8 cellular contexts compared by ENCODE assay signal in genomic region chr11:117315285-117316196, GRCh38. TPM values are rescaled to one million over a fixed set of nuclear protein-coding genes. Genes with fewer than 3 reads are reported as not detected.
DNase-seq lines count a peak whose midpoint lies in the region; TF ChIP-seq lines count a peak whose summit lies in the region.

No MANE protein-coding gene starts in this region.

- peaks cover 4 to 13% of the 10 kb centered on the region in 2 donors for H3K4me1 ChIP-seq in esophagus (ENCODE audit: control insufficient read depth in 2 of 2, insufficient read depth in 2 of 2, low read length in 1 of 2)

- H4K20me1 ChIP-seq in neural cell (ENCODE audit: insufficient read depth) = no peaks in the 10 kb centered on the region

- peak overlapping the region; percentile 45 for H3K4me2 ChIP-seq in neural cell (ENCODE audit: low read length)

- H3K27ac ChIP-seq in VCaP (peak overlapping the region; percentile 79), esophagus (ENCODE audit: low read depth in 2 of 2, low read length in 1 of 2) (peak overlapping the region; percentile 27 to 31), neural cell (ENCODE audit: low read length) (peak overlapping the region; percentile 8)

- WGBS in esophagus, 2 donors = 3 to 4% methylated on average over 43 to 62 of the region's 62 CpGs

- H3K79me2 ChIP-seq in neural cell (replicated peaks; ENCODE audit: insufficient read depth, low read length) = no peaks in the 10 kb centered on the region

- TF ChIP-seq EP300 in neural cell (conservative IDR thresholded peaks at IDR 0.05; ENCODE audit: poor library complexity, severe bottlenecking) = no peak

- no peaks in the 10 kb centered on the region for H3K9me3 ChIP-seq in esophagus (ENCODE audit: control insufficient read depth in 2 of 2, insufficient read depth in 1 of 2, low read depth in 1 of 2, low read length in 1 of 2)
- no peaks in the 10 kb centered on the region for H3K9me3 ChIP-seq in neural cell (ENCODE audit: low read length)

- H3K27me3 ChIP-seq in esophagus (ENCODE audit: control insufficient read depth in 1 of 2, insufficient read depth in 2 of 2, low read length in 2 of 2) (no peaks in the 10 kb centered on the region), neural cell (ENCODE audit: insufficient read depth, low read depth, low read length) (no peaks in the 10 kb centered on the region)

- H3F3A ChIP-seq in neural cell (ENCODE audit: insufficient read depth, low read length, poor library complexity, severe bottlenecking) = no peaks in the 10 kb centered on the region

- H2AFZ ChIP-seq in neural cell (ENCODE audit: low read depth, low read length) = peak overlapping the region; percentile 91

- H3K9ac ChIP-seq in neural cell (ENCODE audit: low read length) = peak overlapping the region; percentile 79

- TF ChIP-seq CTCF in GM20000 (IDR thresholded peaks at IDR 0.05; ENCODE audit: extremely low read depth, missing control alignments) (no peak), VCaP (conservative IDR thresholded peaks at IDR 0.05) (no peak), neural cell (IDR thresholded peaks at IDR 0.05; ENCODE audit: poor library complexity, severe bottlenecking) (no peak)

- H3K9me2 ChIP-seq in neural cell (ENCODE audit: insufficient read depth, low read length) = no peaks in the 10 kb centered on the region

- H3K4me3 ChIP-seq in esophagus (ENCODE audit: low read depth in 1 of 2, low read length in 2 of 2) (peak overlapping the region; percentile 72 to 76), neural cell (ENCODE audit: low read length) (peak overlapping the region; percentile 92)

- H3K36me3 ChIP-seq in esophagus (ENCODE audit: control insufficient read depth in 2 of 2, insufficient read depth in 2 of 2, low read length in 1 of 2) (no peaks in the 10 kb centered on the region), neural cell (ENCODE audit: insufficient read depth, low read length) (no peaks in the 10 kb centered on the region)

- DNase-seq in GM20000 (ENCODE audit: low spot score) (peak; percentile 61), retina (no peak), SIG-M5 (lab: John Stamatoyannopoulos, UW) (no peak), COLO829 (ENCODE audit: low spot score) (no peak), NK-92 (lab: John Stamatoyannopoulos, UW; ENCODE audit: unreplicated experiment) (no peak)

- TF ChIP-seq RAD21 in neural cell (conservative IDR thresholded peaks at IDR 0.05) = no peak

TF ChIP-seq in neural cell, 6 proteins besides CTCF, POLR2A, EP300 and RAD21:
- no peak for TF ChIP-seq REST (IDR thresholded peaks at IDR 0.05; ENCODE audit: borderline replicate concordance)
- TF ChIP-seq EZH2 (IDR thresholded peaks at IDR 0.05; ENCODE audit: borderline replicate concordance, insufficient read depth, low read length, poor library complexity, severe bottlenecking) = no peak
- TF ChIP-seq POLR2AphosphoS5 (IDR thresholded peaks at IDR 0.05) = no peak
- TF ChIP-seq SMC3 (conservative IDR thresholded peaks at IDR 0.05; ENCODE audit: poor library complexity) = no peak
- no peak for TF ChIP-seq TAF1 (IDR thresholded peaks at IDR 0.05; ENCODE audit: low read depth)
- no peak for TF ChIP-seq MXI1 (conservative IDR thresholded peaks at IDR 0.05; ENCODE audit: poor library complexity, severe bottlenecking)

RNA-seq across cellular contexts. Expression of gene BACE1, which starts 0.5 kb away (rescaled TPM):
- polyA plus RNA-seq in esophagus (1 to 10 TPM; 4.9 to 6.9 TPM), neural cell (20.6 and 21.0 TPM in 2 replicates)
- 21.2 and 26.9 TPM in 2 replicates for polyA minus RNA-seq in neural cell

RNA-seq across cellular contexts. Expression of gene CEP164, which starts 12.1 kb away (rescaled TPM):
- polyA plus RNA-seq in esophagus (10 to 100 TPM in 1 of 2 donors, 1 to 10 TPM in 1; 8.0 to 19.8 TPM), neural cell (27.4 and 39.7 TPM in 2 replicates)
- polyA minus RNA-seq in neural cell = 30.9 and 37.9 TPM in 2 replicates

RNA-seq across cellular contexts. Expression of gene BACE1-AS, which starts 24.4 kb away (rescaled TPM):
- 1 to 10 TPM; 2.3 to 5.9 TPM for polyA plus RNA-seq in esophagus
- polyA plus RNA-seq in neural cell = 3.8 and 5.0 TPM in 2 replicates
- 11.9 and 16.2 TPM in 2 replicates for polyA minus RNA-seq in neural cell

Comparison
In these comparisons a context has a peak if more than half of its experiments do, and no peak if none do; other contexts are left out.
1. H3K27ac ChIP-seq: peak in every context shown above with its lines; median percentile 79 in VCaP; 29 in esophagus; 8 in neural cell.